1 cellular context compared by ENCODE assay signal in genomic region chr11:61980783-61981541, GRCh38.
TF ChIP-seq lines count a peak whose summit lies in the region.

No MANE protein-coding gene starts in this region.

TF ChIP-seq in HepG2, 621 proteins besides CTCF, POLR2A, EP300 and RAD21 (continued from another document and continues in another):
- TF ChIP-seq ZGPAT (CRISPR knock-in tag; IDR thresholded peaks at IDR 0.05) (peak; percentile 69; the same call in 1 of the 2 replicates), HOXA7 (CRISPR knock-in tag; IDR thresholded peaks at IDR 0.05) (no peak), KLF11 (CRISPR knock-in tag; IDR thresholded peaks at IDR 0.05) (no peak), SNAI1 (CRISPR knock-in tag; IDR thresholded peaks at IDR 0.05; ENCODE audit: borderline replicate concordance) (no peak), RFXANK (CRISPR knock-in tag; IDR thresholded peaks at IDR 0.05) (no peak), TBP (CRISPR knock-in tag; IDR thresholded peaks at IDR 0.05) (no peak), KDM1A (CRISPR knock-in tag; IDR thresholded peaks at IDR 0.05) (no peak), FOXK1 (CRISPR knock-in tag; IDR thresholded peaks at IDR 0.05; ENCODE audit: borderline replicate concordance, low read depth) (peak; percentile 84; the same call in 1 of the 2 replicates), TEAD2 (CRISPR knock-in tag; IDR thresholded peaks at IDR 0.05) (no peak), ZNF207 (IDR thresholded peaks at IDR 0.05; ENCODE audit: borderline replicate concordance) (no peak), ZNF766 (CRISPR knock-in tag; IDR thresholded peaks at IDR 0.05; ENCODE audit: borderline replicate concordance) (no peak), NONO (IDR thresholded peaks at IDR 0.05) (no peak), NONO (CRISPR knock-in tag; conservative IDR thresholded peaks at IDR 0.05) (no peak; the same call in 1 of the 2 replicates), MTA3 (CRISPR knock-in tag; IDR thresholded peaks at IDR 0.05) (no peak), HNF1A (IDR thresholded peaks at IDR 0.05; ENCODE audit: low read depth) (no peak), HNF1A (CRISPR knock-in tag; IDR thresholded peaks at IDR 0.05; ENCODE audit: borderline replicate concordance) (no peak; the same call in 1 of the 2 replicates), KLF16 (CRISPR knock-in tag; IDR thresholded peaks at IDR 0.05) (peak in 1 of 2 experiments; percentile 81; a peak in 1 of 4 replicates), TBX3 (IDR thresholded peaks at IDR 0.05; ENCODE audit: borderline replicate concordance) (no peak), ZBTB46 (CRISPR knock-in tag; IDR thresholded peaks at IDR 0.05; ENCODE audit: borderline replicate concordance) (no peak), IKZF4 (CRISPR knock-in tag; IDR thresholded peaks at IDR 0.05; ENCODE audit: borderline replicate concordance, low read depth, not compliant biosample characterization) (no peak), PPARG (CRISPR knock-in tag; conservative IDR thresholded peaks at IDR 0.05) (0 out of 2 replicates have a peak, but pooled peaks have one; percentile 14), ZBTB21 (CRISPR knock-in tag; IDR thresholded peaks at IDR 0.05) (no peak), HINFP (CRISPR knock-in tag; IDR thresholded peaks at IDR 0.05; ENCODE audit: low read depth) (no peak), ZMYM4 (CRISPR knock-in tag; IDR thresholded peaks at IDR 0.05) (no peak), ELF3 (CRISPR knock-in tag; IDR thresholded peaks at IDR 0.05) (peak; percentile 33; the same call in 1 of the 2 replicates), ZNF580 (CRISPR knock-in tag; IDR thresholded peaks at IDR 0.05; ENCODE audit: borderline replicate concordance, low read depth) (no peak; the same call in 1 of the 2 replicates), MNT (IDR thresholded peaks at IDR 0.05) (no peak), ZBTB49 (CRISPR knock-in tag; IDR thresholded peaks at IDR 0.05; ENCODE audit: borderline replicate concordance) (no peak), KAT8 (CRISPR knock-in tag; IDR thresholded peaks at IDR 0.05) (peak; percentile 50; the same call in 1 of the 2 replicates), DNMT1 (CRISPR knock-in tag; IDR thresholded peaks at IDR 0.05) (no peak), ZNF646 (CRISPR knock-in tag; IDR thresholded peaks at IDR 0.05) (no peak), ZKSCAN5 (CRISPR knock-in tag; IDR thresholded peaks at IDR 0.05) (peak; percentile 90), GTF2F1 (IDR thresholded peaks at IDR 0.05; ENCODE audit: low read length) (no peak), ATM (IDR thresholded peaks at IDR 0.05; ENCODE audit: borderline replicate concordance) (no peak), ZNF446 (CRISPR knock-in tag; IDR thresholded peaks at IDR 0.05) (no peak), ZFAT (CRISPR knock-in tag; conservative IDR thresholded peaks at IDR 0.05) (no peak), ZNF441 (CRISPR knock-in tag; IDR thresholded peaks at IDR 0.05; ENCODE audit: borderline replicate concordance) (peak; percentile 99), GMEB1 (CRISPR knock-in tag; IDR thresholded peaks at IDR 0.05; ENCODE audit: borderline replicate concordance) (no peak; the same call in 1 of the 2 replicates), ZZZ3 (CRISPR knock-in tag; IDR thresholded peaks at IDR 0.05; ENCODE audit: borderline replicate concordance) (no peak)
